In the genomic region with DNA sequence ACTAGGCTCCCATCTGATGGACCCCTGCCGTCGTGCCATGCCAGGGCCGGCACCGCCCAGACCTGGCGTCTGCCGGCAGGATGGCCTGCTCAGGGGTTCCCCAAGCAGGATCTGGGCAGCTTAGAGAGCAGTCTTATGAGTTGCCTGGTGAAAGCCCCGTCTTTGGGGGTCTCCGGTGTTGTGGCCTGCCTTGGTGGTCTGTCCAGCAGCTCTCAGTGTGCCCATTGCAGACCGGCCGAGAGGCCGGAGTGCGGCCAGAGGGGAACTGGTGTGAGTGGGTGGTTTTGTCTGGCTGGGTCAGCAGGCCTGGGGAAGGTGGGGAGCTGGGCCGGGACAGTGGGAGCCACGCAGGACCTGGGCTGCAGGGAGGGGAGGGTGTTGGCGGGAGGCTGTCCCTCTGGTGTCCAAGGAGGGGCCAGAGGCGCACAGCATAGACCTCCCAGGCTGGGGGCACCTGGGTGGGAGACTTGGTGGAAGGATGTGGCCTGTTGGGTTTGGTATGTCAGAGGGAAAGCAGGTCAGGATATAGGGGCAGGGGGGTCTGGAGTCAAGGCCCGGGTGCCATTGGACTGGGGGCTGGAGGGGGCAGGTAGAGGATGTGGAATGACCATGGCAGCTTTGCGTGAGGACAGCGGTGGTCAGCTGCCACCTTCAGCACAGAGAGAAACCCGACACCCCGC, we compare ENCODE assay signal across 8 cellular contexts. TPM values are rescaled to one million over a fixed set of nuclear protein-coding genes. Genes with fewer than 3 reads are reported as not detected.
DNase-seq lines count a peak whose midpoint lies in the region; ATAC-seq, FAIRE-seq and TF ChIP-seq lines count a peak whose summit lies in the region.

No MANE protein-coding gene starts in this region.

- H3K27ac ChIP-seq in endodermal cell (ENCODE audit: low read depth, low read length) (no peak overlapping the region), uterus (peak overlapping the region in 1 of 2 donors; percentile 52)

- no peaks in the 10 kb centered on the region for H3K9me3 Mint-ChIP-seq in activated T-cell treated with anti-CD3 and anti-CD28 coated beads, Interleukin-2, amount 50 U/mL, for 4 hours
- H3K9me3 Mint-ChIP-seq in endodermal cell = no peaks in the 10 kb centered on the region
- no peaks in the 10 kb centered on the region for H3K9me3 Mint-ChIP-seq in naive B cell
- H3K9me3 Mint-ChIP-seq in activated CD4-positive, alpha-beta memory T cell treated with anti-CD3 and anti-CD28 coated beads for 36 hours = no peaks in the 10 kb centered on the region

- peak overlapping the region; percentile 69 for H3K4me3 Mint-ChIP-seq in activated T-cell treated with anti-CD3 and anti-CD28 coated beads, Interleukin-2, amount 50 U/mL, for 4 hours
- H3K4me3 Mint-ChIP-seq in endodermal cell (peak overlapping the region; percentile 52), naive B cell (peak overlapping the region; percentile 43 to 90 (median 76))
- no peak overlapping the region for H3K4me3 Mint-ChIP-seq in activated CD4-positive, alpha-beta memory T cell treated with anti-CD3 and anti-CD28 coated beads for 36 hours

- no peak for ATAC-seq in activated T-cell treated with anti-CD3 and anti-CD28 coated beads, Interleukin-2, amount 50 U/mL, for 4 hours
- ATAC-seq in naive B cell (ENCODE audit: low read depth in 2 of 2) (no peak), GM18505 (IDR thresholded peaks at IDR 0.05; ENCODE audit: unreplicated experiment) (no peak)

- POLR2A ChIA-PET in activated CD4-positive, alpha-beta memory T cell treated with anti-CD3 and anti-CD28 coated beads for 36 hours (lab: Charles Lee) = no interaction called here

- CTCF ChIA-PET in activated CD4-positive, alpha-beta memory T cell treated with anti-CD3 and anti-CD28 coated beads for 36 hours (lab: Charles Lee) = no interaction called here

- no peak overlapping the region for H3K9ac ChIP-seq in endodermal cell (ENCODE audit: extremely low read depth, low read length, poor library complexity, severe bottlenecking)

- no peak for FAIRE-seq in HTR-8/SVneo (lab: Jason Lieb, UNC)

- no peak for DNase-seq in activated T-cell treated with anti-CD3 and anti-CD28 coated beads, Interleukin-2, amount 50 U/mL, for 4 hours
- no peak for DNase-seq in activated T-cell treated with anti-CD3 and anti-CD28 coated beads, Interleukin-2, amount 50 U/mL, for 1 hour
- DNase-seq in endodermal cell (no peak), naive B cell (no peak), uterus (no peak), HTR-8/SVneo (ENCODE audit: insufficient read length, low spot score) (no peak)
- no peak for DNase-seq in activated CD4-positive, alpha-beta memory T cell treated with anti-CD3 and anti-CD28 coated beads for 36 hours

- H3K9me3 ChIP-seq in endodermal cell (ENCODE audit: control insufficient read depth, low read length) = no peaks in the 10 kb centered on the region
- H3K9me3 ChIP-seq in uterus = no peaks in the 10 kb centered on the region

- no peak overlapping the region for H3K27ac Mint-ChIP-seq in endodermal cell
- H3K27ac Mint-ChIP-seq in naive B cell = no peak overlapping the region
- H3K27ac Mint-ChIP-seq in activated CD4-positive, alpha-beta memory T cell treated with anti-CD3 and anti-CD28 coated beads for 36 hours = no peak overlapping the region

- H3K4me1 Mint-ChIP-seq in activated T-cell treated with anti-CD3 and anti-CD28 coated beads, Interleukin-2, amount 50 U/mL, for 4 hours (ENCODE audit: low read depth) = peaks cover 11% of the 10 kb centered on the region
- H3K4me1 Mint-ChIP-seq in endodermal cell (peaks cover 17% of the 10 kb centered on the region), naive B cell (peaks cover 21 to 28% (median 22%) of the 10 kb centered on the region in 3 donors)
- H3K4me1 Mint-ChIP-seq in activated CD4-positive, alpha-beta memory T cell treated with anti-CD3 and anti-CD28 coated beads for 36 hours (ENCODE audit: low read depth) = peaks cover 13% of the 10 kb centered on the region

- H3K27me3 ChIP-seq in endodermal cell (ENCODE audit: control insufficient read depth, insufficient read depth, low read length, poor library complexity, severe bottlenecking) (peaks cover 15% of the 10 kb centered on the region), uterus (no peaks in the 10 kb centered on the region)

- no peaks in the 10 kb centered on the region for H3K36me3 ChIP-seq in endodermal cell (ENCODE audit: control insufficient read depth, insufficient read depth, low read length)
- H3K36me3 ChIP-seq in uterus = no peaks in the 10 kb centered on the region

- TF ChIP-seq POLR2A in uterus (IDR thresholded peaks at IDR 0.05) = no peak
- no peak for TF ChIP-seq POLR2A in GM18505 (IDR thresholded peaks at IDR 0.05; ENCODE audit: borderline replicate concordance, extremely low read depth, insufficient read depth, insufficient read length)

- H3K4me1 ChIP-seq in endodermal cell (ENCODE audit: control insufficient read depth, insufficient read depth, low read length) = peaks cover 3% of the 10 kb centered on the region
- peaks cover 0 to 31% of the 10 kb centered on the region in 2 donors for H3K4me1 ChIP-seq in uterus

- WGBS in endodermal cell (ENCODE audit: insufficient coverage in 1 of 2, insufficient read length in 1 of 2), 2 experiments = 68 to 89% methylated on average over 5 to 21 of the region's 21 CpGs

- peaks cover 52% of the 10 kb centered on the region for H3K27me3 Mint-ChIP-seq in activated T-cell treated with anti-CD3 and anti-CD28 coated beads, Interleukin-2, amount 50 U/mL, for 4 hours (ENCODE audit: low read depth)
- H3K27me3 Mint-ChIP-seq in endodermal cell (ENCODE audit: insufficient read depth) (peaks cover 33% of the 10 kb centered on the region), naive B cell (peaks cover 17 to 79% (median 56%) of the 10 kb centered on the region in 3 donors)
- H3K27me3 Mint-ChIP-seq in activated CD4-positive, alpha-beta memory T cell treated with anti-CD3 and anti-CD28 coated beads for 36 hours = peaks cover 44% of the 10 kb centered on the region

- peak overlapping the region; percentile 72 for H3K4me3 ChIP-seq in endodermal cell (ENCODE audit: low read length)
- H3K4me3 ChIP-seq in uterus = peak overlapping the region; percentile 33 to 74

- intact Hi-C loops in uterus (cut with DNase I; ENCODE audit: low total_unique reads) = no loop called here
- intact Hi-C loops in activated CD4-positive, alpha-beta memory T cell treated with anti-CD3 and anti-CD28 coated beads for 36 hours (cut with micrococcal nuclease) = no loop called here

- TF ChIP-seq CTCF in endodermal cell (conservative IDR thresholded peaks at IDR 0.05) = no peak
- TF ChIP-seq CTCF in uterus (IDR thresholded peaks at IDR 0.05) = no peak

- H3K36me3 Mint-ChIP-seq in activated T-cell treated with anti-CD3 and anti-CD28 coated beads, Interleukin-2, amount 50 U/mL, for 4 hours (ENCODE audit: insufficient read depth) = no peaks in the 10 kb centered on the region
- H3K36me3 Mint-ChIP-seq in endodermal cell (ENCODE audit: low read depth) (no peaks in the 10 kb centered on the region), naive B cell (no peaks in the 10 kb centered on the region)
- no peaks in the 10 kb centered on the region for H3K36me3 Mint-ChIP-seq in activated CD4-positive, alpha-beta memory T cell treated with anti-CD3 and anti-CD28 coated beads for 36 hours

RNA-seq across cellular contexts. Expression of gene GPC1, which starts 16.5 kb away (rescaled TPM):
- 1 to 10 TPM; 3.7 to 6.3 (median 5.9) TPM for total RNA-seq in activated T-cell treated with anti-CD3 and anti-CD28 coated beads, Interleukin-2, amount 50 U/mL, for 4 hours
- 10 to 100 TPM; 37.8 to 69.7 TPM for total RNA-seq in endodermal cell
- 55.9 TPM for polyA plus RNA-seq in endodermal cell (2013, experiment 1 of 2)
- polyA plus RNA-seq in endodermal cell (2013, experiment 2 of 2) = 56.9 TPM
- polyA plus RNA-seq in naive B cell (ENCODE audit: low read depth in 6 of 6) = under 1 TPM in 5 of 6 donors, not detected in 1; 0.12 to 0.47 (median 0.36) TPM
- total RNA-seq in uterus = 10 to 100 TPM in 3 of 4 donors, under 1 TPM in 1; 0.88 to 62.2 (median 43.4) TPM
- 1 to 10 TPM; 4.7 to 4.9 TPM for total RNA-seq in activated CD4-positive, alpha-beta memory T cell treated with anti-CD3 and anti-CD28 coated beads for 36 hours
